ENCODE assay signal across 23 cellular contexts in the genomic region with DNA sequence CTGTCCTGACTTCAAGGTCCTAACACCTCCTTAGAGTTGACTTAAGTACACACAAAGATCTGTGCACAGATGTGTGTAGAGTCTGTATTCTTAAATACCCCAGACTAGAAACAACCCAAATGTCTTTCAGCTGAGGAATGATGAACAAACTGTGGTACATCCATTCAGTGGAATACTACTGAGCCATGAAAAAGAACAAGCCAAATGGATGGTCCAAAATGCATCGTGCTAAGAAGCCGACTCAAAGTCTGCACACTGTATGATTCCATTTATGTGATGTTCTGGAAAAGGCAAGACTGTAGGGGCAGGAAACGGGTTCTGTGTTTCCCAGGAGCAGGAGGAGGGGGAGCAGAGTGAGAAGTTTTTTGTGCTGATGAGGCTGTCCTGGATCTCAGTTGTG. TPM values are rescaled to one million over a fixed set of nuclear protein-coding genes. Genes with fewer than 3 reads are reported as not detected.
A peak's percentile ranks its signal among the peaks of the same experiment; 100 is the strongest.
DNase-seq lines count a peak whose midpoint lies in the region; ATAC-seq, FAIRE-seq and TF ChIP-seq lines count a peak whose summit lies in the region.
"Had no signal": no experiment of that assay in that cellular context is flagged by ENCODE, and none has a peak within 500 bp of the region (broad histone marks: within the 10 kb centered on the region; RNA-seq: fewer than 3 reads in every experiment).

No MANE protein-coding gene starts in this region.

- DNase-seq in A549 (ENCODE audit: low read depth in 1 of 2, low spot score in 1 of 2), result no peak
- no peak for DNase-seq in adipocyte (ENCODE audit: low read depth)
- peak; percentile 38 for DNase-seq in osteoblast (ENCODE audit: insufficient read length, low spot score, missing footprints)
- no peak for DNase-seq in COLO829 (ENCODE audit: low spot score)
- no peak for DNase-seq in AG20443 (ENCODE audit: low spot score)
- DNase-seq: ACHN; CD4-positive, alpha-beta T cell; DMS153; DMS79; GDM1; GOT3; H9; KG1 had no signal

- FAIRE-seq in A549 (lab: Jason Lieb, UNC), result no peak
- FAIRE-seq: GM12892, GM18507 had no signal

- no peak for TF ChIP-seq EP300 in A549 (IDR thresholded peaks at IDR 0.05)

- no peak overlapping the region for H3K27ac ChIP-seq in A549
- H3K27ac ChIP-seq in HEK293 (ENCODE audit: extremely low read depth, low read depth, low read length), result no peak overlapping the region
- H3K27ac ChIP-seq in osteoblast (ENCODE audit: low read depth, low read length), result no peak overlapping the region
- H3K27ac ChIP-seq: C4-2B had no signal

- peaks cover 23% of the 10 kb centered on the region for H3K4me1 ChIP-seq in A549
- H3K4me1 ChIP-seq in HEK293 (ENCODE audit: control insufficient read depth, insufficient read depth, low read length), result no peaks in the 10 kb centered on the region
- peaks cover 9% of the 10 kb centered on the region for H3K4me1 ChIP-seq in adipocyte (ENCODE audit: control insufficient read depth, insufficient read depth, low read length)
- H3K4me1 ChIP-seq in osteoblast (ENCODE audit: insufficient read depth, low read length), result peaks cover 12% of the 10 kb centered on the region

- no peak for TF ChIP-seq RAD21 in A549 (conservative IDR thresholded peaks at IDR 0.05 in 1 of 2, IDR thresholded peaks at IDR 0.05 in 1 of 2)

- no peak overlapping the region for H2AFZ ChIP-seq in osteoblast (ENCODE audit: low read length)

- no peak for TF ChIP-seq POLR2A in A549 (IDR thresholded peaks at IDR 0.05; ENCODE audit: low read length)

- H3K4me3 ChIP-seq in A549, result no peak overlapping the region
- no peak overlapping the region for H3K4me3 ChIP-seq in HEK293 (ENCODE audit: low read depth, low read length)
- H3K4me3 ChIP-seq in adipocyte (ENCODE audit: low read length), result peak overlapping the region; percentile 8
- H3K4me3 ChIP-seq in osteoblast (ENCODE audit: insufficient read depth, low read length), result no peak overlapping the region

- peaks cover 13% of the 10 kb centered on the region; the same call in 2 of the 3 replicates for H3K9me3 ChIP-seq in A549
- H3K9me3 ChIP-seq in HEK293 (ENCODE audit: control insufficient read depth, insufficient read depth, low read depth, low read length), result no peaks in the 10 kb centered on the region
- peaks cover 13% of the 10 kb centered on the region for H3K9me3 ChIP-seq in adipocyte (ENCODE audit: control insufficient read depth, low read length)
- H3K9me3 ChIP-seq in osteoblast (ENCODE audit: low read depth, low read length), result peaks cover 4% of the 10 kb centered on the region

- CTCF ChIA-PET in A549 (lab: Yijun Ruan, JAX) (no interaction called here), HEK293 (lab: Yijun Ruan, JAX) (no interaction called here)

- 60% methylated on average over 3 of the region's 3 CpGs for WGBS in A549 (ENCODE audit: missing lambda C conversion rate)

- H3K9ac ChIP-seq in adipocyte (ENCODE audit: low read length), result no peak overlapping the region

- H3K36me3 ChIP-seq in HEK293 (ENCODE audit: control insufficient read depth in 2 of 2, insufficient read depth in 1 of 2, low read length in 2 of 2) (no peaks in the 10 kb centered on the region), adipocyte (ENCODE audit: control insufficient read depth, insufficient read depth, low read length, severe bottlenecking) (no peaks in the 10 kb centered on the region), osteoblast (ENCODE audit: insufficient read depth, low read length) (no peaks in the 10 kb centered on the region)

- H3K4me2 ChIP-seq in A549, result no peak overlapping the region
- no peak overlapping the region for H3K4me2 ChIP-seq in osteoblast (ENCODE audit: insufficient read depth, low read length)

- H4K20me1 ChIP-seq in osteoblast (ENCODE audit: insufficient read depth, low read length), result no peaks in the 10 kb centered on the region

- H3K27me3 ChIP-seq in adipocyte (replicated peaks; ENCODE audit: control insufficient read depth, insufficient read depth, low read length), result no peaks in the 10 kb centered on the region
- no peaks in the 10 kb centered on the region for H3K27me3 ChIP-seq in osteoblast (ENCODE audit: insufficient read depth, low read length)

- H3K79me2 ChIP-seq in osteoblast (ENCODE audit: insufficient read depth, low read length), result no peaks in the 10 kb centered on the region

- ATAC-seq in A549 (no peak), GM19035 (IDR thresholded peaks at IDR 0.05; ENCODE audit: unreplicated experiment) (no peak)

- POLR2A ChIA-PET in A549 (lab: Yijun Ruan, JAX) (no interaction called here), HEK293 (lab: Yijun Ruan, JAX) (no interaction called here)

- TF ChIP-seq CTCF in A549 (IDR thresholded peaks at IDR 0.05), result no peak
- TF ChIP-seq CTCF in HEK293 (tag by site-specific recombination; IDR thresholded peaks at IDR 0.05), result no peak
- TF ChIP-seq CTCF in osteoblast (IDR thresholded peaks at IDR 0.05; ENCODE audit: extremely low read depth, low read depth, low read length), result no peak

TF ChIP-seq in A549, 52 proteins besides CTCF, POLR2A, EP300 and RAD21:
- no peak for TF ChIP-seq FOXS1 (CRISPR knock-in tag; IDR thresholded peaks at IDR 0.05)
- TF ChIP-seq KDM1A (IDR thresholded peaks at IDR 0.05; ENCODE audit: low read depth), result peak; percentile 90
- 0 out of 2 replicates have a peak, but pooled peaks have one; percentile 61 for TF ChIP-seq RCOR1 (IDR thresholded peaks at IDR 0.05; ENCODE audit: low read depth, low read length)
- no peak for TF ChIP-seq PHF8 (IDR thresholded peaks at IDR 0.05; ENCODE audit: borderline replicate concordance, low read depth)
- 0 out of 2 replicates have a peak, but pooled peaks have one; percentile 51 for TF ChIP-seq CHD4 (IDR thresholded peaks at IDR 0.05; ENCODE audit: borderline replicate concordance)

TF ChIP-seq in HEK293, 187 proteins besides CTCF, POLR2A, EP300 and RAD21:
- TF ChIP-seq SETDB1 (IDR thresholded peaks at IDR 0.05; ENCODE audit: insufficient read length, low read length) (peak; percentile 51), ZNF146 (tag by site-specific recombination; IDR thresholded peaks at IDR 0.05) (peak; percentile 94)
- TF ChIP-seq, protein P1, sequence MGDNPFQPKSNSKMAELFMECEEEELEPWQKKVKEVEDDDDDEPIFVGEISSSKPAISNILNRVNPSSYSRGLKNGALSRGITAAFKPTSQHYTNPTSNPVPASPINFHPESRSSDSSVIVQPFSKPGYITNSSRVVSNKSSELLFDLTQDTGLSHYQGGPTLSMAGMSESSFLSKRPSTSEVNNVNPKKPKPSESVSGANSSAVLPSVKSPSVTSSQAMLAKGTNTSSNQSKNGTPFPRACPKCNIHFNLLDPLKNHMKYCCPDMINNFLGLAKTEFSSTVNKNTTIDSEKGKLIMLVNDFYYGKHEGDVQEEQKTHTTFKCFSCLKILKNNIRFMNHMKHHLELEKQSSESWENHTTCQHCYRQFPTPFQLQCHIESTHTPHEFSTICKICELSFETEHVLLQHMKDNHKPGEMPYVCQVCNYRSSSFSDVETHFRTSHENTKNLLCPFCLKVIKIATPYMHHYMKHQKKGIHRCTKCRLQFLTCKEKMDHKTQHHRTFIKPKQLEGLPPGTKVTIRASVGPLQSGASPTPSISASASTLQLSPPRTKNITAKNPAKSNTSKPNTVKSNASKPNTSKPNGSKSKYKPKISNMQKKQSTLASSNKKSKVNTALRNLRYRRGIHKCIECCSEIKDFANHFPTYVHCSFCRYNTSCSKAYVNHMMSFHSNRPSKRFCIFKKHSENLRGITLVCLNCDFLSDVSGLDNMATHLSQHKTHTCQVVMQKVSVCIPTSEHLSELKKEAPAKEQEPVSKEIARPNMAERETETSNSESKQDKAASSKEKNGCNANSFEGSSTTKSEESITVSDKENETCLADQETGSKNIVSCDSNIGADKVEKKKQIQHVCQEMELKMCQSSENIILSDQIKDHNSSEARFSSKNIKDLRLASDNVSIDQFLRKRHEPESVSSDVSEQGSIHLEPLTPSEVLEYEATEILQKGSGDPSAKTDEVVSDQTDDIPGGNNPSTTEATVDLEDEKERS (tag by site-specific recombination; IDR thresholded peaks at IDR 0.05), result peak; percentile 87
- TF ChIP-seq, protein P2, sequence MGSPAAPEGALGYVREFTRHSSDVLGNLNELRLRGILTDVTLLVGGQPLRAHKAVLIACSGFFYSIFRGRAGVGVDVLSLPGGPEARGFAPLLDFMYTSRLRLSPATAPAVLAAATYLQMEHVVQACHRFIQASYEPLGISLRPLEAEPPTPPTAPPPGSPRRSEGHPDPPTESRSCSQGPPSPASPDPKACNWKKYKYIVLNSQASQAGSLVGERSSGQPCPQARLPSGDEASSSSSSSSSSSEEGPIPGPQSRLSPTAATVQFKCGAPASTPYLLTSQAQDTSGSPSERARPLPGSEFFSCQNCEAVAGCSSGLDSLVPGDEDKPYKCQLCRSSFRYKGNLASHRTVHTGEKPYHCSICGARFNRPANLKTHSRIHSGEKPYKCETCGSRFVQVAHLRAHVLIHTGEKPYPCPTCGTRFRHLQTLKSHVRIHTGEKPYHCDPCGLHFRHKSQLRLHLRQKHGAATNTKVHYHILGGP (tag by site-specific recombination; IDR thresholded peaks at IDR 0.05), result no peak
- TF ChIP-seq, protein P3, sequence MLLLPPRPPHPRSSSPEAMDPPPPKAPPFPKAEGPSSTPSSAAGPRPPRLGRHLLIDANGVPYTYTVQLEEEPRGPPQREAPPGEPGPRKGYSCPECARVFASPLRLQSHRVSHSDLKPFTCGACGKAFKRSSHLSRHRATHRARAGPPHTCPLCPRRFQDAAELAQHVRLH (tag by site-specific recombination; IDR thresholded peaks at IDR 0.05), result peak; percentile 33; the same call in 1 of the 2 replicates

RNA-seq across cellular contexts. Expression of a gene that starts 56.7 kb away (rescaled TPM):
- polyA plus RNA-seq in A549 (2011; rRNA removed), result not detected in 2 replicates
- 0.03 and 0.07 TPM in 2 replicates for polyA plus RNA-seq in A549 (2012; cell fraction: cytosol; rRNA removed)
- 0.19 and 0.22 TPM in 2 replicates for polyA plus RNA-seq in A549 (2012; cell fraction: nucleus; rRNA removed)
- 0.05 to 0.11 TPM (median 0.09 TPM) in 3 replicates for polyA plus RNA-seq in A549 (2017; fragmentation: RNase III; extraction: RNeasy Plus Mini Kit Qiagen cat#74134 plus additional on column Dnase treatment)
- not detected in 2 replicates for polyA minus RNA-seq in A549 (2011; rRNA and poly(A)+ RNA removed)
- total RNA-seq in osteoblast, result not detected in 2 replicates
- total RNA-seq: A172; CD4-positive, alpha-beta T cell; Daoy; H9; HT-29 had no signal
- polyA plus RNA-seq: BJ, IgD-negative memory B cell had no signal
